8 cellular contexts compared by ENCODE assay signal in genomic region chr10:68333452-68333851, GRCh38. TPM values are rescaled to one million over a fixed set of nuclear protein-coding genes. Genes with fewer than 3 reads are reported as not detected.
DNase-seq lines count a peak whose midpoint lies in the region; ATAC-seq and TF ChIP-seq lines count a peak whose summit lies in the region.

No MANE protein-coding gene starts in this region.

- H4K20me1 ChIP-seq in DND-41 (ENCODE audit: insufficient read depth, low read length) (peaks cover 54% of the 10 kb centered on the region), PC-3 (ENCODE audit: low read length) (peaks cover 58% of the 10 kb centered on the region)

- TF ChIP-seq CTCF in DND-41 (IDR thresholded peaks at IDR 0.05; ENCODE audit: borderline replicate concordance, extremely low read depth, low read length, poor library complexity, severe bottlenecking): no peak
- no peak for TF ChIP-seq CTCF in PC-3 (conservative IDR thresholded peaks at IDR 0.05; ENCODE audit: low read depth, low read length)
- no peak for TF ChIP-seq CTCF in epithelial cell of proximal tubule (conservative IDR thresholded peaks at IDR 0.05; ENCODE audit: low read depth, low read length)
- TF ChIP-seq CTCF in parathyroid adenoma (IDR thresholded peaks at IDR 0.05): no peak

- POLR2A ChIA-PET in PC-3 (lab: Charles Lee; ENCODE audit: unreplicated experiment): no interaction called here

- H3K36me3 ChIP-seq in DND-41 (ENCODE audit: insufficient read depth, low read length) (peaks cover 54% of the 10 kb centered on the region), PC-3 (ENCODE audit: low read depth, low read length) (peaks cover 50% of the 10 kb centered on the region), parathyroid adenoma (ENCODE audit: control insufficient read depth, insufficient read depth, low read length) (no peaks in the 10 kb centered on the region)

- DNase-seq in DND-41 (no peak), PC-3 (no peak), epithelial cell of proximal tubule (ENCODE audit: low read depth) (no peak)
- no peak for DNase-seq in activated CD4-positive, alpha-beta T cell treated with anti-CD3 and anti-CD28 coated beads for 4 hours
- DNase-seq in stimulated activated CD8-positive, alpha-beta memory T cell treated with anti-CD3 and anti-CD28 coated beads, Interleukin-4, amount 100 ng/mL, for 48 hours: no peak

- BruUV-seq in PC-3 (replicated peaks; lab: Mats Ljungman, UMichigan): no TSS peak

- H3K9ac ChIP-seq in DND-41 (ENCODE audit: low read depth, low read length) (peak overlapping the region; percentile 92), PC-3 (ENCODE audit: low read length) (peak overlapping the region; percentile 96), parathyroid adenoma (no peak overlapping the region)

- H3K4me2 ChIP-seq in DND-41 (ENCODE audit: insufficient read depth, low read length) (peak overlapping the region; percentile 85), PC-3 (ENCODE audit: low read length) (peak overlapping the region; percentile 81), parathyroid adenoma (ENCODE audit: low read length) (peak overlapping the region; percentile 63)

- H3K9me3 ChIP-seq in DND-41 (ENCODE audit: insufficient read depth, low read length, severe bottlenecking) (no peaks in the 10 kb centered on the region), PC-3 (ENCODE audit: low read length) (no peaks in the 10 kb centered on the region), parathyroid adenoma (ENCODE audit: control insufficient read depth, low read length) (no peaks in the 10 kb centered on the region)

- no peaks in the 10 kb centered on the region for H3F3A ChIP-seq in PC-3 (ENCODE audit: low read length, unreplicated experiment)

- peaks cover 60% of the 10 kb centered on the region for H3K4me1 ChIP-seq in DND-41 (ENCODE audit: insufficient read depth, low read length)
- H3K4me1 ChIP-seq in PC-3 (ENCODE audit: insufficient read depth, low read length): peaks cover 43% of the 10 kb centered on the region
- peaks cover 5% of the 10 kb centered on the region for H3K4me1 ChIP-seq in parathyroid adenoma

- peak overlapping the region; percentile 64 to 76 for H3K4me3 ChIP-seq in DND-41 (ENCODE audit: low read depth in 1 of 2, low read length in 2 of 2)
- peak overlapping the region; percentile 87 for H3K4me3 ChIP-seq in PC-3 (ENCODE audit: low read length)
- peak overlapping the region; percentile 78 for H3K4me3 ChIP-seq in epithelial cell of proximal tubule (ENCODE audit: low read depth, low read length)
- peak overlapping the region; percentile 72 for H3K4me3 ChIP-seq in parathyroid adenoma (ENCODE audit: low read depth, low read length)

- H3K27me3 ChIP-seq in DND-41 (ENCODE audit: insufficient read depth, low read length, poor library complexity) (no peaks in the 10 kb centered on the region), PC-3 (ENCODE audit: low read length) (no peaks in the 10 kb centered on the region), parathyroid adenoma (ENCODE audit: control insufficient read depth, insufficient read depth, low read length) (no peaks in the 10 kb centered on the region)

- no peaks in the 10 kb centered on the region for H3K9me2 ChIP-seq in PC-3 (replicated peaks; ENCODE audit: low read length)

- ATAC-seq in DND-41 (ENCODE audit: insufficient read depth, low read depth): no peak
- no peak for ATAC-seq in PC-3
- ATAC-seq in GM18502 (IDR thresholded peaks at IDR 0.05; ENCODE audit: poor library complexity, unreplicated experiment): no peak
- no peak for ATAC-seq in GM21825 (IDR thresholded peaks at IDR 0.05; ENCODE audit: unreplicated experiment)

- CTCF ChIA-PET in PC-3 (lab: Charles Lee): interaction anchor here (0.6 to 3.1 kb wide), 2 partner anchors 23 to 121 kb away, joined by 4 to 18 read pairs; no protein-coding TSS in a partner anchor

- H2AFZ ChIP-seq in DND-41 (ENCODE audit: low read depth, low read length) (no peak overlapping the region), PC-3 (ENCODE audit: low read length) (no peak overlapping the region), parathyroid adenoma (no peak overlapping the region)

- intact Hi-C loops in PC-3 (cut with micrococcal nuclease): loop anchor here (5.0 to 10.0 kb wide), 5 partner anchors 246 to 569 kb away; partner anchors contain the start of genes CCAR1, DDX50 and SIRT1

- H3K27ac ChIP-seq in DND-41 (ENCODE audit: low read length): peak overlapping the region; percentile 99
- H3K27ac ChIP-seq in PC-3 (ENCODE audit: low read length): 0 out of 2 replicates have a peak overlapping the region, but pooled peaks have one; percentile 82
- H3K27ac ChIP-seq in parathyroid adenoma: peak overlapping the region; percentile 98

- H3K79me2 ChIP-seq in DND-41 (ENCODE audit: insufficient read depth, low read length) (peaks cover 82% of the 10 kb centered on the region), PC-3 (ENCODE audit: low read length) (peaks cover 73% of the 10 kb centered on the region), parathyroid adenoma (peaks cover 41% of the 10 kb centered on the region)

RNA-seq across cellular contexts. Expression of gene PBLD, which starts 0.7 kb away (rescaled TPM):
- total RNA-seq in PC-3 (2014; rRNA removed): 1.1 and 1.9 TPM in 2 replicates
- total RNA-seq in epithelial cell of proximal tubule: 1.3 and 1.7 TPM in 2 replicates

RNA-seq across cellular contexts. Expression of gene HNRNPH3, which starts 1.6 kb away (rescaled TPM):
- total RNA-seq in PC-3 (2014; rRNA removed): 40.5 and 77.5 TPM in 2 replicates
- 43.1 and 44.5 TPM in 2 replicates for total RNA-seq in epithelial cell of proximal tubule
